In genomic region chr6:12065321-12066140, GRCh38 we compare ENCODE assay signal across 11 cellular contexts. TPM values are rescaled to one million over a fixed set of nuclear protein-coding genes. Genes with fewer than 3 reads are reported as not detected.
DNase-seq lines count a peak whose midpoint lies in the region; ATAC-seq and TF ChIP-seq lines count a peak whose summit lies in the region.
"Had no signal": no experiment of that assay in that cellular context is flagged by ENCODE, and none has a peak within 500 bp of the region (broad histone marks: within the 10 kb centered on the region; RNA-seq: fewer than 3 reads in every experiment).

No MANE protein-coding gene starts in this region.

- H3K4me3 ChIP-seq in MM.1S (ENCODE audit: low read length): no peak overlapping the region

- H3K9me2 ChIP-seq in MM.1S (replicated peaks; ENCODE audit: insufficient read depth, low read length): no peaks in the 10 kb centered on the region

- H3K4me2 ChIP-seq in MM.1S (ENCODE audit: low read depth, low read length): no peak overlapping the region

- H3K4me1 ChIP-seq in MM.1S (ENCODE audit: low read length): peaks cover 9% of the 10 kb centered on the region; the same call in 1 of the 2 replicates

- no peaks in the 10 kb centered on the region for H3K36me3 ChIP-seq in MM.1S (replicated peaks; ENCODE audit: insufficient read depth, low read length)

- H4K20me1 ChIP-seq in MM.1S (ENCODE audit: insufficient read depth, low read length): no peaks in the 10 kb centered on the region

- H3K4me3 Mint-ChIP-seq in T-helper 17 cell: peak overlapping the region; percentile 37
- H3K4me3 Mint-ChIP-seq in mesothelial cell of epicardium: no peak overlapping the region

- no peaks in the 10 kb centered on the region for H3K27me3 ChIP-seq in MM.1S (replicated peaks; ENCODE audit: insufficient read depth, low read length)

- peaks cover 9% of the 10 kb centered on the region; the same call in 1 of the 2 replicates for H3F3A ChIP-seq in MM.1S (ENCODE audit: insufficient read depth, low read length)

- H3K27ac Mint-ChIP-seq in T-helper 17 cell: peak overlapping the region; percentile 46
- H3K27ac Mint-ChIP-seq in mesothelial cell of epicardium: peak overlapping the region; percentile 41

- H3K9me3 ChIP-seq in T-helper 17 cell (ENCODE audit: control insufficient read depth, low read length, poor library complexity, severe bottlenecking) (no peaks in the 10 kb centered on the region), MM.1S (replicated peaks; ENCODE audit: insufficient read depth, low read length) (no peaks in the 10 kb centered on the region)

- H3K36me3 Mint-ChIP-seq in T-helper 17 cell (ENCODE audit: low read depth) (peaks cover 8% of the 10 kb centered on the region), mesothelial cell of epicardium (no peaks in the 10 kb centered on the region)

- no peak for DNase-seq in T-helper 17 cell
- no peak for DNase-seq in mesothelial cell of epicardium (ENCODE audit: low spot score in 2 of 2, unreplicated experiment in 2 of 2)
- no peak for DNase-seq in NCI-H2107 (lab: John Stamatoyannopoulos, UW)
- DNase-seq in stimulated activated CD4-positive, alpha-beta T cell treated with anti-CD3 and anti-CD28 coated beads, Interleukin-2, amount 100 ng/mL, for 24 hours: no peak
- DNase-seq in NCI-H82 treated with DMSO at 0.1 percent for 48 hours (lab: John Stamatoyannopoulos, UW; ENCODE audit: unreplicated experiment): no peak
- DNase-seq in MM.1S: no peak
- DNase-seq: NCI-H774, substantia nigra had no signal

- H3K27ac ChIP-seq in MM.1S (ENCODE audit: low read length): no peak overlapping the region
- H3K27ac ChIP-seq: VCaP had no signal

- no peaks in the 10 kb centered on the region for H3K9me3 Mint-ChIP-seq in mesothelial cell of epicardium

- H3K79me2 ChIP-seq in MM.1S (ENCODE audit: low read length): peaks cover 88% of the 10 kb centered on the region

- H3K27me3 Mint-ChIP-seq in T-helper 17 cell: no peaks in the 10 kb centered on the region
- H3K27me3 Mint-ChIP-seq in mesothelial cell of epicardium (ENCODE audit: low read depth): no peaks in the 10 kb centered on the region

- ATAC-seq in GM18511 (IDR thresholded peaks at IDR 0.05; ENCODE audit: unreplicated experiment): peak; percentile 49
- peak; percentile 57 for ATAC-seq in GM21717 (IDR thresholded peaks at IDR 0.05; ENCODE audit: unreplicated experiment)
- ATAC-seq in T-helper 17 cell: peak; percentile 20

- no peak overlapping the region for H2AFZ ChIP-seq in MM.1S (ENCODE audit: low read length)

- no peak for TF ChIP-seq CTCF in mesothelial cell of epicardium (IDR thresholded peaks at IDR 0.05; ENCODE audit: unreplicated experiment)
- TF ChIP-seq CTCF in MM.1S (IDR thresholded peaks at IDR 0.05; ENCODE audit: low read length): no peak

- peaks cover 36% of the 10 kb centered on the region for H3K4me1 Mint-ChIP-seq in T-helper 17 cell
- H3K4me1 Mint-ChIP-seq in mesothelial cell of epicardium: peaks cover 24% of the 10 kb centered on the region

- no peak overlapping the region for H3K9ac ChIP-seq in MM.1S (ENCODE audit: low read length)

RNA-seq across cellular contexts. Expression of gene HIVEP1, which starts 53.4 kb away (rescaled TPM):
- total RNA-seq in T-helper 17 cell (10 to 100 TPM; 63.4 to 70.0 TPM), mesothelial cell of epicardium (63.4 to 69.4 TPM (median 64.0 TPM) in 3 replicates)
